In genomic region chr6:99514089-99514488, GRCh38 we compare ENCODE assay signal across 9 cellular contexts. TPM values are rescaled to one million over a fixed set of nuclear protein-coding genes. Genes with fewer than 3 reads are reported as not detected.
DNase-seq lines count a peak whose midpoint lies in the region; ATAC-seq and TF ChIP-seq lines count a peak whose summit lies in the region.
"Had no signal": no experiment of that assay in that cellular context is flagged by ENCODE, and none has a peak within 500 bp of the region (broad histone marks: within the 10 kb centered on the region; RNA-seq: fewer than 3 reads in every experiment).

No MANE protein-coding gene starts in this region.

- H3K27ac ChIP-seq in smooth muscle cell (ENCODE audit: low read depth), result no peak overlapping the region

- H3K36me3 ChIP-seq in smooth muscle cell (ENCODE audit: low read depth), result no peaks in the 10 kb centered on the region

- peaks cover 14% of the 10 kb centered on the region for H3K4me1 ChIP-seq in smooth muscle cell (ENCODE audit: low read depth)

- peaks cover 8% of the 10 kb centered on the region for H3F3A ChIP-seq in smooth muscle cell (ENCODE audit: low read depth)

- peak; percentile 31 for DNase-seq in NCI-H748 (lab: John Stamatoyannopoulos, UW; ENCODE audit: unreplicated experiment)
- DNase-seq in NCI-H748 treated with DMSO at 0.1 percent for 48 hours (lab: John Stamatoyannopoulos, UW), result no peak
- peak; percentile 32 for DNase-seq in SK-N-DZ (ENCODE audit: low spot score)
- DNase-seq in fibroblast of pulmonary artery (ENCODE audit: low read depth), result no peak
- no peak for DNase-seq in smooth muscle cell (lab: John Stamatoyannopoulos, UW; ENCODE audit: unreplicated experiment)
- DNase-seq: stimulated activated CD4-positive, alpha-beta T cell treated with anti-CD3 and anti-CD28 coated beads, Interleukin-15, amount 100 ng/mL, for 24 hours had no signal

- peaks cover 47% of the 10 kb centered on the region for H3K79me2 ChIP-seq in smooth muscle cell (ENCODE audit: low read depth)

- H3K9ac ChIP-seq in smooth muscle cell (ENCODE audit: low read depth), result no peak overlapping the region

- H3K9me3 ChIP-seq in smooth muscle cell (replicated peaks; ENCODE audit: low read depth), result no peaks in the 10 kb centered on the region

- no peak for TF ChIP-seq CTCF in fibroblast of pulmonary artery (IDR thresholded peaks at IDR 0.05; ENCODE audit: low read length, missing control alignments)
- TF ChIP-seq CTCF in smooth muscle cell (IDR thresholded peaks at IDR 0.05; ENCODE audit: borderline replicate concordance, insufficient read depth, poor library complexity, severe bottlenecking), result no peak

- no peaks in the 10 kb centered on the region for H3K27me3 ChIP-seq in smooth muscle cell (ENCODE audit: low read depth)

- peak overlapping the region; percentile 90 for H2AFZ ChIP-seq in smooth muscle cell (ENCODE audit: low read depth)

- H3K4me3 ChIP-seq in fibroblast of pulmonary artery (replicated peaks; ENCODE audit: low read depth, low read length) (peak overlapping the region; percentile 78), smooth muscle cell (peak overlapping the region; percentile 83)

- H3K4me2 ChIP-seq in smooth muscle cell, result peak overlapping the region; percentile 95

- no peak for ATAC-seq in HG03342 (IDR thresholded peaks at IDR 0.05; ENCODE audit: unreplicated experiment)
- ATAC-seq in HG02981 (IDR thresholded peaks at IDR 0.05; ENCODE audit: unreplicated experiment), result no peak
- no peak for ATAC-seq in GM19035 (IDR thresholded peaks at IDR 0.05; ENCODE audit: unreplicated experiment)

- H4K20me1 ChIP-seq in smooth muscle cell (ENCODE audit: low read depth), result peaks cover 21% of the 10 kb centered on the region

- WGBS in smooth muscle cell (ENCODE audit: low lambda C conversion rate), result 8% methylated on average over 8 of the region's 8 CpGs

RNA-seq across cellular contexts. Expression of gene USP45, which starts 1.1 kb away (rescaled TPM):
- 15.7 and 21.1 TPM in 2 replicates for polyA plus RNA-seq in SK-N-DZ (2014; cell fraction: cytosol; rRNA removed)
- 30.6 and 37.6 TPM in 2 replicates for polyA plus RNA-seq in SK-N-DZ (2014; cell fraction: nucleus; rRNA removed)
- total RNA-seq in smooth muscle cell, result 17.1 and 25.1 TPM in 2 replicates
- polyA plus RNA-seq in smooth muscle cell, result 4.7 and 6.5 TPM in 2 replicates

RNA-seq across cellular contexts. Expression of gene CCNC, which starts 54.4 kb away (rescaled TPM):
- polyA plus RNA-seq in SK-N-DZ (2014; cell fraction: cytosol; rRNA removed), result 61.3 and 69.1 TPM in 2 replicates
- 76.9 and 84.6 TPM in 2 replicates for polyA plus RNA-seq in SK-N-DZ (2014; cell fraction: nucleus; rRNA removed)
- total RNA-seq in smooth muscle cell, result 67.7 and 111 TPM in 2 replicates
- 53.8 and 57.8 TPM in 2 replicates for polyA plus RNA-seq in smooth muscle cell

Comparison
In these comparisons a context has a peak if more than half of its experiments do, and no peak if none do; other contexts are left out.
1. DNase-seq: peak in NCI-H748 (single experiment) and SK-N-DZ (single experiment); none in NCI-H748 treated with DMSO at 0.1 percent for 48 hours (single experiment), fibroblast of pulmonary artery (single experiment) and smooth muscle cell (single experiment).